10 cellular contexts compared by ENCODE assay signal in the genomic region with DNA sequence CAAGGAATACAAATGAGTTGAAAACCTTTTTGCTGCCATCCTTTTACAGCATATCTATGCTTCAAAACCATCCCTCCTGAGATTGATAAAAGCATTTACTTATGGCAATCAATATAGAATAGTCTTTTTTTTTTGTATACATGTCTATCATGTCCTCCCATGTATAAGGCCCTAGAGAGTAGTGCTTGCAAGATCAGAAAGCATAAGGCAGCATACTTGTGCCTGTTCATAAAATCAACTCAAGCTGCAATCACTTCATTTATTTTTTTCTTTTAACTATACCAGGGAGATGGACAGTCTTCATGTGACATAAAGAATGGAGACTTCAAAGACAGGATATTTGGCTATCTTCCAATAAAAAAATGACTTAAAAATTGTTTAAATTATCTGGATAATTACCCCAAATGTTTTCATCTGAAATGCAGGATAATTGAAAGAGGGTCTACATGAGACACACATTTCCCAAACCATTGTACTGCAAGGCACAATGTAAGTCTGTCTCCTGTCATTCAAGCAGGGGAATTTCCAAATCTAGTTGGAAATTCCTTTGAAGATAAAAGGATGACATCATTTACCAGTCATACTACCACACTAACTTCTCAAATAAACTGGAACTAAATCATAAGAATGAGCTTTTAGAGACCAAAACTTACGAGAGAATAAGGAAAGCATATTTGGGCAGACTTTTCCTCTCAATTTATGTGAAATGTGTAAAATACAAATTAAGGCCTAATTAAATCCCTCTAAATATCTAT. TPM values are rescaled to one million over a fixed set of nuclear protein-coding genes. Genes with fewer than 3 reads are reported as not detected.
DNase-seq lines count a peak whose midpoint lies in the region; ATAC-seq lines count a peak whose summit lies in the region.
"Had no signal": no experiment of that assay in that cellular context is flagged by ENCODE, and none has a peak within 500 bp of the region (broad histone marks: within the 10 kb centered on the region; RNA-seq: fewer than 3 reads in every experiment).

No MANE protein-coding gene starts in this region.

- peaks cover 65% of the 10 kb centered on the region for H3K36me3 Mint-ChIP-seq in activated naive CD8-positive, alpha-beta T cell treated with anti-CD3 and anti-CD28 coated beads, Interleukin-2, amount 10 ng/mL, durations not matched to agents 7 days and 5 days
- H3K36me3 Mint-ChIP-seq: naive B cell had no signal

- H3K4me1 Mint-ChIP-seq in activated naive CD8-positive, alpha-beta T cell treated with anti-CD3 and anti-CD28 coated beads, Interleukin-2, amount 10 ng/mL, durations not matched to agents 7 days and 5 days, result peaks cover 43% of the 10 kb centered on the region
- H3K4me1 Mint-ChIP-seq: naive B cell had no signal

- H3K4me3 Mint-ChIP-seq in activated naive CD8-positive, alpha-beta T cell treated with anti-CD3 and anti-CD28 coated beads, Interleukin-2, amount 10 ng/mL, durations not matched to agents 7 days and 5 days, result no peak overlapping the region
- H3K4me3 Mint-ChIP-seq: naive B cell had no signal

- intact Hi-C loops in posterior vena cava (cut with DNase I), result no loop called here

- no peak for DNase-seq in activated naive CD8-positive, alpha-beta T cell treated with anti-CD3 and anti-CD28 coated beads, Interleukin-2, amount 10 ng/mL, durations not matched to agents 7 days and 5 days
- DNase-seq in myocyte (ENCODE audit: low read depth) (peak; percentile 56), posterior vena cava (ENCODE audit: low spot score) (no peak)
- no peak for DNase-seq in stimulated activated CD4-positive, alpha-beta T cell treated with anti-CD3 and anti-CD28 coated beads, Interleukin-4, amount 100 ng/mL, for 4 hours
- no peak for DNase-seq in activated CD4-positive, alpha-beta T cell treated with anti-CD3 and anti-CD28 coated beads for 48 hours
- DNase-seq: naive B cell, NCI-H446 had no signal

- H3K9me3 Mint-ChIP-seq in activated naive CD8-positive, alpha-beta T cell treated with anti-CD3 and anti-CD28 coated beads, Interleukin-2, amount 10 ng/mL, durations not matched to agents 7 days and 5 days, result no peaks in the 10 kb centered on the region
- H3K9me3 Mint-ChIP-seq: naive B cell had no signal

- no peaks in the 10 kb centered on the region for H3K27me3 Mint-ChIP-seq in activated naive CD8-positive, alpha-beta T cell treated with anti-CD3 and anti-CD28 coated beads, Interleukin-2, amount 10 ng/mL, durations not matched to agents 7 days and 5 days
- H3K27me3 Mint-ChIP-seq: naive B cell had no signal

- ATAC-seq in GM18502 (IDR thresholded peaks at IDR 0.05; ENCODE audit: poor library complexity, unreplicated experiment) (peak; percentile 84), HG02759 (IDR thresholded peaks at IDR 0.05; ENCODE audit: unreplicated experiment) (peak; percentile 80), GM18873 (IDR thresholded peaks at IDR 0.05; ENCODE audit: low FRiP score, unreplicated experiment) (no peak)
- no peak for ATAC-seq in activated naive CD8-positive, alpha-beta T cell treated with anti-CD3 and anti-CD28 coated beads, Interleukin-2, amount 10 ng/mL, durations not matched to agents 7 days and 5 days (ENCODE audit: low read depth)

- peak overlapping the region; percentile 30 for H3K27ac Mint-ChIP-seq in activated naive CD8-positive, alpha-beta T cell treated with anti-CD3 and anti-CD28 coated beads, Interleukin-2, amount 10 ng/mL, durations not matched to agents 7 days and 5 days

- POLR2A ChIA-PET in activated naive CD8-positive, alpha-beta T cell treated with anti-CD3 and anti-CD28 coated beads, Interleukin-2, amount 10 ng/mL, durations not matched to agents 7 days and 5 days (lab: Charles Lee), result no interaction called here

RNA-seq across cellular contexts. Expression of a gene that starts 22.5 kb away (rescaled TPM):
- 100 to 1,000 TPM; 187 to 193 TPM for total RNA-seq in activated naive CD8-positive, alpha-beta T cell treated with anti-CD3 and anti-CD28 coated beads, Interleukin-2, amount 10 ng/mL, durations not matched to agents 7 days and 5 days
- total RNA-seq in myocyte, result 5.2 and 26.9 TPM in 2 replicates
- 0.23 TPM for polyA plus RNA-seq in myocyte (2012)
- total RNA-seq in posterior vena cava, result 1 to 10 TPM in 1 of 2 donors, under 1 TPM in 1; 0.05 to 1.3 TPM

Comparison
In these comparisons a context has a peak if more than half of its experiments do, and no peak if none do; other contexts are left out.
1. ATAC-seq: peak in GM18502 (single experiment) and HG02759 (single experiment); none in activated naive CD8-positive, alpha-beta T cell treated with anti-CD3 and anti-CD28 coated beads, Interleukin-2, amount 10 ng/mL, durations not matched to agents 7 days and 5 days (single experiment) and GM18873 (single experiment).